Comparison of ENCODE assay signal across 19 cellular contexts in the genomic region with DNA sequence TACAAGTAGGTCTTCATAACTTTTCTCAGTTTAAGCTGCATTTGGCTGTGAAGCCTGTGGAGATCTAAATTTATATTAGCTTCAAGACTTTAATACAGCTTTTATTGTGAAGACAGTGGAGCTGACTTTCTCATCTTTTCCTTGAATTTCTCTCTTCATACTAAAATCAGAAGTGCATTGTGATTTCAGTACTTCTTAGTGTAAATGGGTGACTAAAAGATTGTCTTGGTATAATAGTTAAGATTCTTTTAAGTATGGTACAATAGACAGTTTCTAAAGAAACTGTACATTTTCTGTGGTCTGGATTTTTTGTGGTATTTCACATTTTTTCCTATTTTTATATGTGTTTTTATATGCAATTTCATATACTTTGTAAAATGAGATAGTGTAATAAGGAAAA.
"Had no signal": no experiment of that assay in that cellular context is flagged by ENCODE, and none has a peak within 500 bp of the region (broad histone marks: within the 10 kb centered on the region; RNA-seq: fewer than 3 reads in every experiment).

No MANE protein-coding gene starts in this region.

- H3K27ac ChIP-seq: esophagus squamous epithelium, left ventricle myocardium inferior, lower lobe of right lung, testis, tibial nerve, upper lobe of right lung, vagina had no signal

- H3K27me3 Mint-ChIP-seq: memory B cell; stimulated activated naive CD8-positive, alpha-beta T cell treated with anti-CD3 and anti-CD28 coated beads, Interleukin-15, Interleukin-2, amounts not matched to agents 100 ng/mL and 50 ng/mL, for 24 hours had no signal

- FAIRE-seq: kidney had no signal

- H3K9me3 Mint-ChIP-seq: memory B cell; mesothelial cell of epicardium; natural killer cell; neural crest cell; stimulated activated naive CD8-positive, alpha-beta T cell treated with anti-CD3 and anti-CD28 coated beads, Interleukin-15, Interleukin-2, amounts not matched to agents 100 ng/mL and 50 ng/mL, for 24 hours had no signal

- DNase-seq: dermis blood vessel endothelial cell; esophagus squamous epithelium; foreskin fibroblast; kidney; left cardiac atrium; left ventricle myocardium inferior; lower lobe of right lung; natural killer cell; right cardiac atrium; stimulated activated CD4-positive, alpha-beta T cell treated with anti-CD3 and anti-CD28 coated beads, Interleukin-2, amount 100 ng/mL, for 48 hours; testis; upper lobe of right lung had no signal

- H3K27ac Mint-ChIP-seq: memory B cell; mesothelial cell of epicardium; natural killer cell; stimulated activated naive CD8-positive, alpha-beta T cell treated with anti-CD3 and anti-CD28 coated beads, Interleukin-15, Interleukin-2, amounts not matched to agents 100 ng/mL and 50 ng/mL, for 24 hours had no signal

- H3K27me3 ChIP-seq: esophagus squamous epithelium, testis, tibial nerve, upper lobe of right lung, vagina had no signal

- H3K4me1 ChIP-seq: esophagus squamous epithelium, left ventricle myocardium inferior, lower lobe of right lung, tibial nerve, upper lobe of right lung, vagina had no signal

- H3K4me3 ChIP-seq: esophagus squamous epithelium, left ventricle myocardium inferior, lower lobe of right lung, smooth muscle cell, testis, tibial nerve, upper lobe of right lung, vagina had no signal

- H3K4me3 Mint-ChIP-seq: memory B cell; mesothelial cell of epicardium; natural killer cell; neural crest cell; stimulated activated naive CD8-positive, alpha-beta T cell treated with anti-CD3 and anti-CD28 coated beads, Interleukin-15, Interleukin-2, amounts not matched to agents 100 ng/mL and 50 ng/mL, for 24 hours had no signal

- ATAC-seq: left cardiac atrium, lower lobe of right lung, natural killer cell, right cardiac atrium, upper lobe of right lung had no signal

- H3K9me3 ChIP-seq: esophagus squamous epithelium, left ventricle myocardium inferior, lower lobe of right lung, testis, tibial nerve, upper lobe of right lung, vagina had no signal

- H3K4me1 Mint-ChIP-seq: mesothelial cell of epicardium, neural crest cell had no signal
